7 cellular contexts compared by ENCODE assay signal in genomic region chr19:4337906-4338440, GRCh38. TPM values are rescaled to one million over a fixed set of nuclear protein-coding genes. Genes with fewer than 3 reads are reported as not detected.
DNase-seq lines count a peak whose midpoint lies in the region; ATAC-seq, FAIRE-seq and TF ChIP-seq lines count a peak whose summit lies in the region.

No MANE protein-coding gene starts in this region.

- H3K9me3 ChIP-seq in T-helper 17 cell (ENCODE audit: control insufficient read depth, low read length, poor library complexity, severe bottlenecking) = no peaks in the 10 kb centered on the region

- H3K4me3 Mint-ChIP-seq in T-helper 17 cell = peak overlapping the region; percentile 97

- H3K36me3 Mint-ChIP-seq in T-helper 17 cell (ENCODE audit: low read depth) = peaks cover 5% of the 10 kb centered on the region

- ATAC-seq in T-helper 17 cell (no peak), HG03439 (IDR thresholded peaks at IDR 0.05; ENCODE audit: unreplicated experiment) (no peak), HG02759 (IDR thresholded peaks at IDR 0.05; ENCODE audit: unreplicated experiment) (no peak), GM18868 (IDR thresholded peaks at IDR 0.05; ENCODE audit: unreplicated experiment) (no peak)

- FAIRE-seq in GM19239 (lab: Jason Lieb, UNC) = peak; percentile 53

- no peak for TF ChIP-seq CTCF in fibroblast of the aortic adventitia (IDR thresholded peaks at IDR 0.05; ENCODE audit: insufficient read depth, low read length)
- TF ChIP-seq CTCF in retinal pigment epithelial cell (conservative IDR thresholded peaks at IDR 0.05; ENCODE audit: low read depth, low read length) = no peak

- peaks cover 15% of the 10 kb centered on the region for H3K4me1 Mint-ChIP-seq in T-helper 17 cell

- DNase-seq in GM19239 (ENCODE audit: insufficient read length, low spot score) (no peak), T-helper 17 cell (no peak), fibroblast of the aortic adventitia (ENCODE audit: low read depth) (peak; percentile 21), retinal pigment epithelial cell (ENCODE audit: low read depth) (no peak)

- H3K27ac Mint-ChIP-seq in T-helper 17 cell = peak overlapping the region; percentile 89

- H3K4me3 ChIP-seq in fibroblast of the aortic adventitia (ENCODE audit: low read depth, low read length) = peak overlapping the region; percentile 54
- peak overlapping the region; percentile 47 for H3K4me3 ChIP-seq in retinal pigment epithelial cell (ENCODE audit: low read length)

- no peaks in the 10 kb centered on the region for H3K27me3 Mint-ChIP-seq in T-helper 17 cell

RNA-seq across cellular contexts. Expression of gene STAP2, which starts 0.7 kb away (rescaled TPM):
- 1 to 10 TPM; 1.9 to 3.3 TPM for total RNA-seq in T-helper 17 cell
- total RNA-seq in fibroblast of the aortic adventitia (ENCODE audit: low replicate concordance) = 1.2 and 7.5 TPM in 2 replicates

RNA-seq across cellular contexts. Expression of gene MPND, which starts 5.4 kb away (rescaled TPM):
- total RNA-seq in T-helper 17 cell = 10 to 100 TPM; 13.0 to 15.1 TPM
- 5.4 and 13.2 TPM in 2 replicates for total RNA-seq in fibroblast of the aortic adventitia (ENCODE audit: low replicate concordance)

RNA-seq across cellular contexts. Expression of gene FSD1, which starts 33.6 kb away (rescaled TPM):
- total RNA-seq in T-helper 17 cell (1 to 10 TPM; 1.5 to 2.9 TPM), fibroblast of the aortic adventitia (ENCODE audit: low replicate concordance) (6.3 and 7.5 TPM in 2 replicates)

RNA-seq across cellular contexts. Expression of gene TMIGD2, which starts 35.8 kb away (rescaled TPM):
- total RNA-seq in T-helper 17 cell (1 to 10 TPM; 5.2 to 7.9 TPM), fibroblast of the aortic adventitia (ENCODE audit: low replicate concordance) (not detected in 2 replicates)

RNA-seq across cellular contexts. Expression of gene SHD, which starts 58.9 kb away (rescaled TPM):
- total RNA-seq in T-helper 17 cell = not detected
- not detected in 2 replicates for total RNA-seq in fibroblast of the aortic adventitia (ENCODE audit: low replicate concordance)
